In the genomic region with DNA sequence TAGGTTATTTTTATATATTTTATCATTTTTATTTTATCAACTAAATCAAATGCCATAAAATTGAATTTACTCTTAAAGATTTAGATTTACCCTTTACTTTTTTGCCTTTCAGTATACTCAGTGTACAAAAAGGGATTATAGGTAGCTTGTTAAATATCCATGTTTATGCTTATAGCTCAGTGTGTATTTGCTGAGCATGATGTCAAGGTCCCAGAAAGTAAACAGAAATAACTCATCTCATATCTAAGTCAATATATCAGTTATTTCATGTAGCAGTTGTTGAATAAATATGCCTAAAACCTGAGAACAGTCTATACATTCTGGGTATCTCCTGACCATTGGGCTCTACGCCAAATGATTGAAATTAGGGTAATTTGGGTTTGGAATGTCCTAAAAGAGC, we compare ENCODE assay signal across 8 cellular contexts.
"Had no signal": no experiment of that assay in that cellular context is flagged by ENCODE, and none has a peak within 500 bp of the region (broad histone marks: within the 10 kb centered on the region; RNA-seq: fewer than 3 reads in every experiment).

No MANE protein-coding gene starts in this region.

- H3K4me1 ChIP-seq: HAP-1 had no signal

- H3K4me3 Mint-ChIP-seq: HFFc6 had no signal

- H3K27ac Mint-ChIP-seq: HFFc6 had no signal

- H3K9ac ChIP-seq: GM23248 had no signal

- H3K27ac ChIP-seq: GM23248 had no signal

- H2AFZ ChIP-seq: GM23248 had no signal

- DNase-seq: GM23248, GOT3, H7, HFFc6, IMR-90 had no signal

- H3K9me3 Mint-ChIP-seq: HFFc6 had no signal

- H3K9me3 ChIP-seq: HAP-1 had no signal

- H3K4me3 ChIP-seq: GM23248, HAP-1, K562 had no signal

- ATAC-seq: HCT116, K562 had no signal

- H3K36me3 ChIP-seq: HAP-1 had no signal
